Comparison of ENCODE assay signal across 21 cellular contexts in the genomic region with DNA sequence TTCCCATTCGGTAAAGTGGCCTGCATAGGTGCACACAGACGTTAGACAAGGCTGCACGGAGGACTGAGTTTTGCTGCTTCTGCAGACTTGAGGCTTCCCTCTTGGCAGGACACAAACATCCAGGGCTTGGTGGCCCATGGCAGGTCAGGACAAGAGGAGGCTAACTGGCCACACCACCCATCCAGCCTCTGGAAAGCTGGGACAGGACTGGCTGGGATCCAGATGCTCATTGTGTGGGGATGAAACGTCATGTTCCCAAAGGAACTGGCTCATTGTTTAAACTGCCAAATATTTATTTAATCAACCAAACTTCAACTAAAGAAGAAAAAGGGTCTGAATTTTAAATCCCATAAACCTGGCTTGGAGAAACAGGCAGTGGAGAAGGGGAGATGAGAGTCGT.
A peak's percentile ranks its signal among the peaks of the same experiment; 100 is the strongest.
DNase-seq lines count a peak whose midpoint lies in the region; ATAC-seq, FAIRE-seq and TF ChIP-seq lines count a peak whose summit lies in the region.
"Had no signal": no experiment of that assay in that cellular context is flagged by ENCODE, and none has a peak within 500 bp of the region (broad histone marks: within the 10 kb centered on the region; RNA-seq: fewer than 3 reads in every experiment).

No MANE protein-coding gene starts in this region.

- no peak overlapping the region for H3K27ac ChIP-seq in GM12878 (ENCODE audit: control insufficient read depth, insufficient read depth)
- H3K27ac ChIP-seq in esophagus muscularis mucosa (replicated peaks in 1 of 4): peak overlapping the region in 3 of 4 donors; percentile 8 to 38 (median 21)
- H3K27ac ChIP-seq in kidney (ENCODE audit: low read depth in 2 of 2, low read length in 2 of 2): peak overlapping the region in 1 of 2 donors; percentile 35
- H3K27ac ChIP-seq in gastrocnemius medialis: peak overlapping the region; percentile 31 to 66 (median 53)
- H3K27ac ChIP-seq: SK-N-MC had no signal

- ATAC-seq in GM12878 (no peak), gastrocnemius medialis (peak; percentile 22 to 40), GM19351 (IDR thresholded peaks at IDR 0.05; ENCODE audit: unreplicated experiment) (no peak)
- ATAC-seq: activated naive CD4-positive, alpha-beta T cell treated with anti-CD3 and anti-CD28 coated beads, Interleukin-2, amount 50 U/mL, for 72 hours; effector memory CD8-positive, alpha-beta T cell; sciatic nerve; T-helper 17 cell had no signal

- no peak overlapping the region for H3K4me2 ChIP-seq in GM12878 (ENCODE audit: control insufficient read depth, insufficient read depth)

- no peak for TF ChIP-seq CTCF in GM12878 (IDR thresholded peaks at IDR 0.05 in 2 of 3, conservative IDR thresholded peaks at IDR 0.05 in 1 of 3; ENCODE audit: control insufficient read depth in 2 of 3, extremely low read depth in 1 of 3, insufficient read depth in 1 of 3, low read depth in 3 of 3, low read length in 3 of 3)
- TF ChIP-seq CTCF in esophagus muscularis mucosa (IDR thresholded peaks at IDR 0.05): no peak
- TF ChIP-seq CTCF in kidney (IDR thresholded peaks at IDR 0.05; ENCODE audit: borderline replicate concordance, extremely low read depth, insufficient read depth): no peak
- no peak for TF ChIP-seq CTCF in gastrocnemius medialis (IDR thresholded peaks at IDR 0.05 in 4 of 5, conservative IDR thresholded peaks at IDR 0.05 in 1 of 5)
- no peak for TF ChIP-seq CTCF in mesothelial cell of epicardium (IDR thresholded peaks at IDR 0.05; ENCODE audit: unreplicated experiment)

- H3K27me3 ChIP-seq in GM12878 (replicated peaks in 1 of 2; ENCODE audit: control insufficient read depth in 2 of 2, insufficient read depth in 2 of 2, low read length in 1 of 2) (no peaks in the 10 kb centered on the region), esophagus muscularis mucosa (no peaks in the 10 kb centered on the region), gastrocnemius medialis (no peaks in the 10 kb centered on the region)
- H3K27me3 ChIP-seq: uterus had no signal

- no peaks in the 10 kb centered on the region for H3K9me3 ChIP-seq in GM12878 (replicated peaks; ENCODE audit: control insufficient read depth, insufficient read depth, low read length)
- peaks cover 0 to 3% (median 0%) of the 10 kb centered on the region in 4 donors for H3K9me3 ChIP-seq in esophagus muscularis mucosa
- no peaks in the 10 kb centered on the region for H3K9me3 ChIP-seq in kidney (ENCODE audit: control insufficient read depth in 1 of 2, low read length in 2 of 2)
- H3K9me3 ChIP-seq in gastrocnemius medialis: no peaks in the 10 kb centered on the region
- H3K9me3 ChIP-seq: HAP-1, uterus had no signal

- H4K20me1 ChIP-seq in GM12878 (ENCODE audit: control insufficient read depth, insufficient read depth): no peaks in the 10 kb centered on the region

- H3K9me3 Mint-ChIP-seq in mesothelial cell of epicardium: peaks cover 22% of the 10 kb centered on the region
- H3K9me3 Mint-ChIP-seq in activated naive CD4-positive, alpha-beta T cell treated with anti-CD3 and anti-CD28 coated beads, Interleukin-2, amount 10 ng/mL, durations not matched to agents 7 days and 5 days: no peaks in the 10 kb centered on the region
- H3K9me3 Mint-ChIP-seq: activated naive CD4-positive, alpha-beta T cell treated with anti-CD3 and anti-CD28 coated beads, Interleukin-2, amount 50 U/mL, for 72 hours; CD4-positive, alpha-beta T cell; effector memory CD8-positive, alpha-beta T cell had no signal

- peaks cover 13% of the 10 kb centered on the region for H3K36me3 Mint-ChIP-seq in mesothelial cell of epicardium
- no peaks in the 10 kb centered on the region for H3K36me3 Mint-ChIP-seq in activated naive CD4-positive, alpha-beta T cell treated with anti-CD3 and anti-CD28 coated beads, Interleukin-2, amount 10 ng/mL, durations not matched to agents 7 days and 5 days
- H3K36me3 Mint-ChIP-seq: activated naive CD4-positive, alpha-beta T cell treated with anti-CD3 and anti-CD28 coated beads, Interleukin-2, amount 50 U/mL, for 72 hours had no signal

- 58% methylated on average over 5 of the region's 5 CpGs for WGBS in GM12878 (ENCODE audit: insufficient coverage, insufficient replicate concordance, low lambda C conversion rate, missing lambda C conversion rate)
- WGBS in esophagus muscularis mucosa: 51% methylated on average over 5 of the region's 5 CpGs

- H3K36me3 ChIP-seq in GM12878 (ENCODE audit: control insufficient read depth in 2 of 2, insufficient read depth in 2 of 2, low read length in 1 of 2): no peaks in the 10 kb centered on the region; a peak in 1 of 4 replicates
- peaks cover 0 to 4% (median 0%) of the 10 kb centered on the region in 4 donors for H3K36me3 ChIP-seq in esophagus muscularis mucosa
- no peaks in the 10 kb centered on the region for H3K36me3 ChIP-seq in kidney (ENCODE audit: control insufficient read depth in 1 of 2, insufficient read depth in 2 of 2, low read length in 2 of 2)
- H3K36me3 ChIP-seq in gastrocnemius medialis: no peaks in the 10 kb centered on the region
- H3K36me3 ChIP-seq: HAP-1, uterus had no signal

- in situ Hi-C loops in GM12878 (cut with MboI) (no loop called here), gastrocnemius medialis (cut with MboI; ENCODE audit: low sequenced_read_pairs in 4 of 4) (loop anchor here in 1 of 4 donors (25.0 kb wide), 1 partner anchor 304 kb away; no protein-coding TSS in a partner anchor)

- no TSS peak for BruUV-seq in GM12878 (replicated peaks; lab: Mats Ljungman, UMichigan)

- no peak for TF ChIP-seq RAD21 in GM12878 (IDR thresholded peaks at IDR 0.05; ENCODE audit: insufficient read depth, low read depth, low read length)

- H3K4me3 ChIP-seq in GM12878 (no peak overlapping the region), esophagus muscularis mucosa (no peak overlapping the region), kidney (ENCODE audit: low read length in 2 of 2) (no peak overlapping the region), gastrocnemius medialis (no peak overlapping the region)
- H3K4me3 ChIP-seq: HAP-1, SK-N-MC, uterus had no signal

- RAD21 ChIA-PET in GM12878 (lab: Charles Lee; ENCODE audit: unreplicated experiment): no interaction called here

- no peak overlapping the region for H3K27ac Mint-ChIP-seq in mesothelial cell of epicardium
- H3K27ac Mint-ChIP-seq in activated naive CD4-positive, alpha-beta T cell treated with anti-CD3 and anti-CD28 coated beads, Interleukin-2, amount 10 ng/mL, durations not matched to agents 7 days and 5 days: no peak overlapping the region
- H3K27ac Mint-ChIP-seq: activated naive CD4-positive, alpha-beta T cell treated with anti-CD3 and anti-CD28 coated beads, Interleukin-2, amount 50 U/mL, for 72 hours; CD4-positive, alpha-beta T cell; effector memory CD8-positive, alpha-beta T cell; T-helper 17 cell had no signal

- H3K4me1 Mint-ChIP-seq in mesothelial cell of epicardium: peaks cover 2% of the 10 kb centered on the region
- H3K4me1 Mint-ChIP-seq in activated naive CD4-positive, alpha-beta T cell treated with anti-CD3 and anti-CD28 coated beads, Interleukin-2, amount 10 ng/mL, durations not matched to agents 7 days and 5 days: peaks cover 2% of the 10 kb centered on the region

- H3K4me1 ChIP-seq in GM12878 (ENCODE audit: control insufficient read depth, insufficient read depth, low read length) (no peaks in the 10 kb centered on the region), esophagus muscularis mucosa (peaks cover 5 to 30% (median 21%) of the 10 kb centered on the region in 4 donors), kidney (ENCODE audit: control insufficient read depth in 1 of 2, insufficient read depth in 1 of 2, low read depth in 1 of 2, low read length in 2 of 2) (peaks cover 2 to 5% of the 10 kb centered on the region in 2 donors), gastrocnemius medialis (peaks cover 5 to 14% of the 10 kb centered on the region in 2 donors)
- H3K4me1 ChIP-seq: HAP-1, uterus had no signal

- TF ChIP-seq POLR2A in GM12878 (IDR thresholded peaks at IDR 0.05; ENCODE audit: low read depth, low read length) (no peak), esophagus muscularis mucosa (IDR thresholded peaks at IDR 0.05; ENCODE audit: low read depth) (no peak), gastrocnemius medialis (IDR thresholded peaks at IDR 0.05) (no peak)

- H3K79me2 ChIP-seq in GM12878 (ENCODE audit: control insufficient read depth, insufficient read depth, low read length): no peaks in the 10 kb centered on the region

- no peak for TF ChIP-seq EP300 in GM12878 (IDR thresholded peaks at IDR 0.05; ENCODE audit: borderline replicate concordance in 1 of 2, control insufficient read depth in 1 of 2, low read depth in 2 of 2, low read length in 2 of 2)
- no peak for TF ChIP-seq EP300 in esophagus muscularis mucosa (IDR thresholded peaks at IDR 0.05)

- H2AFZ ChIP-seq in GM12878 (ENCODE audit: control insufficient read depth, low read depth, low read length): no peak overlapping the region

- CTCF ChIA-PET in GM12878 (lab: Yijun Ruan, JAX): no interaction called here
- CTCF ChIA-PET in activated naive CD4-positive, alpha-beta T cell treated with anti-CD3 and anti-CD28 coated beads, Interleukin-2, amount 10 ng/mL, durations not matched to agents 7 days and 5 days (lab: Charles Lee): interaction anchor here (1.6 kb wide), 1 partner anchor 309 kb away, joined by 6 read pairs; no protein-coding TSS in a partner anchor

- H3K9ac ChIP-seq in GM12878 (ENCODE audit: control insufficient read depth, insufficient read depth, low read length) (no peak overlapping the region), kidney (ENCODE audit: low read length in 2 of 2) (no peak overlapping the region)

- SMC1A ChIA-PET in GM12878 (lab: Charles Lee; ENCODE audit: uncharacterized antibody, unreplicated experiment): interaction anchor here (0.6 to 1.0 kb wide), 2 partner anchors 103 to 1668 kb away, joined by 3 read pairs; no protein-coding TSS in a partner anchor

- FAIRE-seq in GM12878 (lab: Jason Lieb, UNC) (peak; percentile 27), kidney (lab: Jason Lieb, UNC) (no peak)
- FAIRE-seq: astrocyte had no signal

- no peak overlapping the region for H3K4me3 Mint-ChIP-seq in mesothelial cell of epicardium
- no peak overlapping the region for H3K4me3 Mint-ChIP-seq in activated naive CD4-positive, alpha-beta T cell treated with anti-CD3 and anti-CD28 coated beads, Interleukin-2, amount 10 ng/mL, durations not matched to agents 7 days and 5 days
- H3K4me3 Mint-ChIP-seq: CD4-positive, alpha-beta T cell; effector memory CD8-positive, alpha-beta T cell; T-helper 17 cell had no signal

- POLR2A ChIA-PET in GM12878 (lab: Charles Lee): no interaction called here

- no peaks in the 10 kb centered on the region for H3K27me3 Mint-ChIP-seq in mesothelial cell of epicardium (ENCODE audit: low read depth)
- peaks cover 9% of the 10 kb centered on the region for H3K27me3 Mint-ChIP-seq in activated naive CD4-positive, alpha-beta T cell treated with anti-CD3 and anti-CD28 coated beads, Interleukin-2, amount 10 ng/mL, durations not matched to agents 7 days and 5 days
- H3K27me3 Mint-ChIP-seq: CD4-positive, alpha-beta T cell; T-helper 17 cell had no signal

- intact Hi-C loops in GM12878 (cut with micrococcal nuclease; ENCODE audit: unreplicated experiment): no loop called here
- intact Hi-C loops in esophagus muscularis mucosa (cut with DNase I): no loop called here
- intact Hi-C loops in kidney (cut with DNase I): no loop called here
- intact Hi-C loops in gastrocnemius medialis (cut with DNase I; ENCODE audit: low total_unique reads): no loop called here

- DNase-seq in GM12878 (ENCODE audit: low read depth, low spot score): no peak
- no peak for DNase-seq in esophagus muscularis mucosa (ENCODE audit: extremely low spot score)
- DNase-seq in kidney: peak; percentile 75
- no peak for DNase-seq in gastrocnemius medialis
- DNase-seq in mesothelial cell of epicardium (ENCODE audit: low spot score in 2 of 2, unreplicated experiment in 2 of 2): no peak
- DNase-seq in activated naive CD4-positive, alpha-beta T cell treated with anti-CD3 and anti-CD28 coated beads, Interleukin-2, amount 10 ng/mL, durations not matched to agents 7 days and 5 days: no peak
- DNase-seq: activated CD4-positive, alpha-beta T cell treated with anti-CD3 and anti-CD28 coated beads for 48 hours; CD4-positive, alpha-beta T cell; effector memory CD8-positive, alpha-beta T cell; KBM-7; NCI-H1436; NCI-H510A treated with DMSO at 0.1 percent for 48 hours; stimulated activated CD4-positive, alpha-beta T cell treated with anti-CD3 and anti-CD28 coated beads, Interleukin-15, amount 100 ng/mL, for 24 hours; T-helper 17 cell had no signal

Comparison
In these comparisons a context has a peak if more than half of its experiments do, and no peak if none do; other contexts are left out.
1. ATAC-seq: peak in gastrocnemius medialis (2 of 2); none in GM12878 (single experiment) and GM19351 (single experiment).